10 cellular contexts compared by ENCODE assay signal in genomic region chr19:18300930-18301717, GRCh38. TPM values are rescaled to one million over a fixed set of nuclear protein-coding genes. Genes with fewer than 3 reads are reported as not detected.
DNase-seq lines count a peak whose midpoint lies in the region; ATAC-seq, FAIRE-seq and TF ChIP-seq lines count a peak whose summit lies in the region.
"Had no signal": no experiment of that assay in that cellular context is flagged by ENCODE, and none has a peak within 500 bp of the region (broad histone marks: within the 10 kb centered on the region; RNA-seq: fewer than 3 reads in every experiment).

No MANE protein-coding gene starts in this region.

- H3K9me3 Mint-ChIP-seq in activated CD8-positive, alpha-beta memory T cell treated with anti-CD3 and anti-CD28 coated beads, Interleukin-2, amount 10 ng/mL, durations not matched to agents 7 days and 5 days (ENCODE audit: low read depth): no peaks in the 10 kb centered on the region

- POLR2A ChIA-PET in HepG2 (lab: Yijun Ruan, JAX): interaction anchor here (5.8 to 7.2 kb wide), 3 partner anchors 9 to 21 kb away, joined by 51 to 251 read pairs (median 187); partner anchors contain the start of genes JUND and LSM4

- no peak for TF ChIP-seq RAD21 in HepG2 (CRISPR knock-in tag; IDR thresholded peaks at IDR 0.05)

- CTCF ChIA-PET in activated CD8-positive, alpha-beta memory T cell treated with anti-CD3 and anti-CD28 coated beads, Interleukin-2, amount 10 ng/mL, durations not matched to agents 7 days and 5 days (lab: Charles Lee): interaction anchor here (0.6 to 5.8 kb wide), 4 partner anchors 12 to 27 kb away, joined by 3 to 229 read pairs (median 4); partner anchors contain the start of genes JUND and LSM4
- CTCF ChIA-PET in HepG2 (lab: Yijun Ruan, JAX; ENCODE audit: low intra/inter-chr PET ratio, low total read pairs): no interaction called here

- H4K20me1 ChIP-seq in HepG2 (ENCODE audit: insufficient read depth, low read length): no peaks in the 10 kb centered on the region

- intact Hi-C loops in HepG2 (cut with micrococcal nuclease; ENCODE audit: unreplicated experiment): loop anchor here (1.0 kb wide), 1 partner anchor 19 kb away; no protein-coding TSS in a partner anchor

- FAIRE-seq in HepG2 (lab: Jason Lieb, UNC) (peak; percentile 60), urothelium cell line (lab: Jason Lieb, UNC) (no peak)
- FAIRE-seq: islet of Langerhans had no signal

- TF ChIP-seq EP300 in HepG2 (IDR thresholded peaks at IDR 0.05; ENCODE audit: low read depth in 2 of 2, low read length in 2 of 2) (no peak), HepG2 (CRISPR knock-in tag; IDR thresholded peaks at IDR 0.05; ENCODE audit: borderline replicate concordance) (no peak)

- 16% methylated on average over 15 of the region's 18 CpGs for WGBS in HepG2 (ENCODE audit: low lambda C conversion rate)

- no peak for DNase-seq in activated CD8-positive, alpha-beta memory T cell treated with anti-CD3 and anti-CD28 coated beads, Interleukin-2, amount 10 ng/mL, durations not matched to agents 7 days and 5 days
- no peak for DNase-seq in activated CD8-positive, alpha-beta memory T cell treated with anti-CD3 and anti-CD28 coated beads for 24 hours
- DNase-seq in cardiac fibroblast (ENCODE audit: low read depth in 2 of 2): peak; percentile 65 to 80
- no peak for DNase-seq in HepG2 (ENCODE audit: low spot score)
- peak; percentile 34 for DNase-seq in urothelium cell line (ENCODE audit: low spot score)
- no peak for DNase-seq in HAP-1 (ENCODE audit: low spot score in 2 of 2)
- no peak for DNase-seq in NCI-H69 (lab: John Stamatoyannopoulos, UW)
- DNase-seq in activated CD4-positive, CD25-positive, alpha-beta regulatory T cell treated with anti-CD3 and anti-CD28 coated beads, Interleukin-2, amount 50 U/mL, for 72 hours: no peak

- H3K36me3 ChIP-seq in HepG2 (replicated peaks in 1 of 2; ENCODE audit: control insufficient read depth in 1 of 2, insufficient read depth in 2 of 2, low read length in 2 of 2) (no peaks in the 10 kb centered on the region), HAP-1 (replicated peaks) (no peaks in the 10 kb centered on the region)

- H3K36me3 Mint-ChIP-seq in activated CD8-positive, alpha-beta memory T cell treated with anti-CD3 and anti-CD28 coated beads, Interleukin-2, amount 10 ng/mL, durations not matched to agents 7 days and 5 days: peaks cover 29% of the 10 kb centered on the region

- H2AFZ ChIP-seq in HepG2 (ENCODE audit: low read length): no peak overlapping the region

- no peaks in the 10 kb centered on the region for H3K79me2 ChIP-seq in HepG2 (ENCODE audit: insufficient read depth, low read length)

- H3K27me3 ChIP-seq in HepG2 (ENCODE audit: control insufficient read depth in 1 of 2, insufficient read depth in 2 of 2, low read length in 2 of 2) (no peaks in the 10 kb centered on the region), HAP-1 (ENCODE audit: low read depth) (no peaks in the 10 kb centered on the region)

- H3K4me3 ChIP-seq in cardiac fibroblast (replicated peaks in 1 of 2; ENCODE audit: low read depth in 2 of 2, low read length in 2 of 2) (no peak overlapping the region), HepG2 (replicated peaks in 1 of 3; ENCODE audit: insufficient read depth in 1 of 3, low read depth in 2 of 3, low read length in 3 of 3) (no peak overlapping the region), HAP-1 (no peak overlapping the region)

- H3K27ac ChIP-seq in HepG2 (ENCODE audit: extremely low read length, insufficient read depth, low read length): no peak overlapping the region
- H3K27ac ChIP-seq: VCaP had no signal

- peaks cover 60% of the 10 kb centered on the region for H3K4me1 ChIP-seq in HepG2 (ENCODE audit: insufficient read depth, low read length)
- H3K4me1 ChIP-seq in HAP-1: peaks cover 11% of the 10 kb centered on the region

- in situ Hi-C loops in HepG2 (cut with HindIII; ENCODE audit: extremely low pct_ligation_motif_present, low pct_unique_long_range_greater_than_20kb): no loop called here
- in situ Hi-C loops in HAP-1 (cut with MboI; ENCODE audit: low sequenced_read_pairs): no loop called here

- H3K4me3 Mint-ChIP-seq in activated CD8-positive, alpha-beta memory T cell treated with anti-CD3 and anti-CD28 coated beads, Interleukin-2, amount 10 ng/mL, durations not matched to agents 7 days and 5 days: peak overlapping the region; percentile 17

- no peak overlapping the region for H3K9ac ChIP-seq in HepG2 (ENCODE audit: insufficient read depth, low read depth, low read length)

- no peak for TF ChIP-seq POLR2A in HepG2 (IDR thresholded peaks at IDR 0.05; ENCODE audit: insufficient read depth in 1 of 2, low read depth in 2 of 2, low read length in 2 of 2)

- BruUV-seq in HepG2 (replicated peaks; lab: Mats Ljungman, UMichigan): no TSS peak

- peaks cover 42% of the 10 kb centered on the region for H3K4me1 Mint-ChIP-seq in activated CD8-positive, alpha-beta memory T cell treated with anti-CD3 and anti-CD28 coated beads, Interleukin-2, amount 10 ng/mL, durations not matched to agents 7 days and 5 days

- H3K4me2 ChIP-seq in HepG2 (ENCODE audit: low read depth, low read length): no peak overlapping the region

- no peak for ATAC-seq in activated CD8-positive, alpha-beta memory T cell treated with anti-CD3 and anti-CD28 coated beads, Interleukin-2, amount 10 ng/mL, durations not matched to agents 7 days and 5 days
- ATAC-seq in HepG2: peak; percentile 50

- no peaks in the 10 kb centered on the region for H3K27me3 Mint-ChIP-seq in activated CD8-positive, alpha-beta memory T cell treated with anti-CD3 and anti-CD28 coated beads, Interleukin-2, amount 10 ng/mL, durations not matched to agents 7 days and 5 days

- no peaks in the 10 kb centered on the region for H3K9me3 ChIP-seq in HepG2 (ENCODE audit: low read length)
- H3K9me3 ChIP-seq in HAP-1: no peaks in the 10 kb centered on the region

- TF ChIP-seq CTCF in cardiac fibroblast (IDR thresholded peaks at IDR 0.05; ENCODE audit: low read depth, low read length) (no peak), HepG2 (CRISPR knock-in tag; IDR thresholded peaks at IDR 0.05) (peak; percentile 24; the same call in 1 of the 2 replicates)

- peak overlapping the region; percentile 71 for H3K27ac Mint-ChIP-seq in activated CD8-positive, alpha-beta memory T cell treated with anti-CD3 and anti-CD28 coated beads, Interleukin-2, amount 10 ng/mL, durations not matched to agents 7 days and 5 days

RNA-seq across cellular contexts. Expression of gene JUND, which starts 19.7 kb away (rescaled TPM):
- 100 to 1,000 TPM; 498 to 501 TPM for total RNA-seq in activated CD8-positive, alpha-beta memory T cell treated with anti-CD3 and anti-CD28 coated beads, Interleukin-2, amount 10 ng/mL, durations not matched to agents 7 days and 5 days
- 31.8 and 41.2 TPM in 2 replicates for total RNA-seq in HepG2 (2016; rRNA removed; fragmentation: Illumina TruSeq; extraction: Trizol)
- 36.4 and 41.0 TPM in 2 replicates for total RNA-seq in HepG2 (2016; cell fraction: cytosol; rRNA removed; fragmentation: Illumina TruSeq; extraction: Trizol; ENCODE audit: low read depth)
- 30.0 and 40.6 TPM in 2 replicates for total RNA-seq in HepG2 (2016; cell fraction: insoluble cytoplasmic fraction; rRNA removed; fragmentation: Illumina TruSeq; extraction: Trizol)
- total RNA-seq in HepG2 (2016; cell fraction: membrane; rRNA removed; fragmentation: Illumina TruSeq; extraction: Trizol): 68.5 and 98.0 TPM in 2 replicates
- 23.4 and 45.2 TPM in 2 replicates for total RNA-seq in HepG2 (2016; cell fraction: nucleus; rRNA removed; fragmentation: Illumina TruSeq; extraction: Trizol)
- polyA plus RNA-seq in HepG2 (2011; rRNA removed): 59.8 and 124 TPM in 2 replicates
- 93.9 and 178 TPM in 2 replicates for polyA plus RNA-seq in HepG2 (2011; cell fraction: cytosol; rRNA removed)
- polyA plus RNA-seq in HepG2 (2011; cell fraction: nucleus; rRNA removed): 129 and 136 TPM in 2 replicates
- polyA plus RNA-seq in HepG2 (2012): 44.0 and 66.6 TPM in 2 replicates
- polyA plus RNA-seq in HepG2 (2016; cell fraction: cytosol; fragmentation: Illumina TruSeq; extraction: Trizol; ENCODE audit: low read depth): 85.1 and 91.8 TPM in 2 replicates
- 74.4 and 76.0 TPM in 2 replicates for polyA plus RNA-seq in HepG2 (2016; cell fraction: insoluble cytoplasmic fraction; fragmentation: Illumina TruSeq; extraction: Trizol; ENCODE audit: low read depth)
- 131 and 149 TPM in 2 replicates for polyA plus RNA-seq in HepG2 (2016; cell fraction: membrane; fragmentation: Illumina TruSeq; extraction: Trizol; ENCODE audit: low read depth)
- polyA plus RNA-seq in HepG2 (2016; cell fraction: nucleus; fragmentation: Illumina TruSeq; extraction: Trizol; ENCODE audit: insufficient read depth, low read depth): 77.1 and 84.7 TPM in 2 replicates
- 49.7 and 194 TPM in 2 replicates for polyA minus RNA-seq in HepG2 (2011; rRNA and poly(A)+ RNA removed; ENCODE audit: low replicate concordance)
- 164 and 168 TPM in 2 replicates for polyA minus RNA-seq in HepG2 (2011; cell fraction: cytosol; rRNA and poly(A)+ RNA removed)
- 60.5 and 91.9 TPM in 2 replicates for polyA minus RNA-seq in HepG2 (2011; cell fraction: nucleus; rRNA and poly(A)+ RNA removed)

RNA-seq across cellular contexts. Expression of gene LSM4, which starts 21.8 kb away (rescaled TPM):
- 100 to 1,000 TPM; 209 to 236 TPM for total RNA-seq in activated CD8-positive, alpha-beta memory T cell treated with anti-CD3 and anti-CD28 coated beads, Interleukin-2, amount 10 ng/mL, durations not matched to agents 7 days and 5 days
- total RNA-seq in HepG2 (2016; rRNA removed; fragmentation: Illumina TruSeq; extraction: Trizol): 166 and 188 TPM in 2 replicates
- 129 and 159 TPM in 2 replicates for total RNA-seq in HepG2 (2016; cell fraction: cytosol; rRNA removed; fragmentation: Illumina TruSeq; extraction: Trizol; ENCODE audit: low read depth)
- total RNA-seq in HepG2 (2016; cell fraction: insoluble cytoplasmic fraction; rRNA removed; fragmentation: Illumina TruSeq; extraction: Trizol): 185 and 208 TPM in 2 replicates
- 248 and 299 TPM in 2 replicates for total RNA-seq in HepG2 (2016; cell fraction: membrane; rRNA removed; fragmentation: Illumina TruSeq; extraction: Trizol)
- 62.8 and 69.8 TPM in 2 replicates for total RNA-seq in HepG2 (2016; cell fraction: nucleus; rRNA removed; fragmentation: Illumina TruSeq; extraction: Trizol)
- polyA plus RNA-seq in HepG2 (2011; rRNA removed): 65.8 and 66.8 TPM in 2 replicates
- polyA plus RNA-seq in HepG2 (2011; cell fraction: cytosol; rRNA removed): 97.1 and 133 TPM in 2 replicates
- 51.8 and 54.0 TPM in 2 replicates for polyA plus RNA-seq in HepG2 (2011; cell fraction: nucleus; rRNA removed)
- 62.7 and 78.9 TPM in 2 replicates for polyA plus RNA-seq in HepG2 (2012)
- polyA plus RNA-seq in HepG2 (2016; cell fraction: cytosol; fragmentation: Illumina TruSeq; extraction: Trizol; ENCODE audit: low read depth): 166 and 238 TPM in 2 replicates
- 205 and 220 TPM in 2 replicates for polyA plus RNA-seq in HepG2 (2016; cell fraction: insoluble cytoplasmic fraction; fragmentation: Illumina TruSeq; extraction: Trizol; ENCODE audit: low read depth)
- polyA plus RNA-seq in HepG2 (2016; cell fraction: membrane; fragmentation: Illumina TruSeq; extraction: Trizol; ENCODE audit: low read depth): 217 and 267 TPM in 2 replicates
- 105 and 120 TPM in 2 replicates for polyA plus RNA-seq in HepG2 (2016; cell fraction: nucleus; fragmentation: Illumina TruSeq; extraction: Trizol; ENCODE audit: insufficient read depth, low read depth)
- polyA minus RNA-seq in HepG2 (2011; rRNA and poly(A)+ RNA removed; ENCODE audit: low replicate concordance): 40.8 and 88.8 TPM in 2 replicates
- 24.9 and 32.6 TPM in 2 replicates for polyA minus RNA-seq in HepG2 (2011; cell fraction: cytosol; rRNA and poly(A)+ RNA removed)
- 13.4 and 14.2 TPM in 2 replicates for polyA minus RNA-seq in HepG2 (2011; cell fraction: nucleus; rRNA and poly(A)+ RNA removed)

RNA-seq across cellular contexts. Expression of gene IQCN, which starts 26.9 kb away (rescaled TPM):
- 1 to 10 TPM; 2.2 to 3.1 TPM for total RNA-seq in activated CD8-positive, alpha-beta memory T cell treated with anti-CD3 and anti-CD28 coated beads, Interleukin-2, amount 10 ng/mL, durations not matched to agents 7 days and 5 days
- total RNA-seq in HepG2 (2016; rRNA removed; fragmentation: Illumina TruSeq; extraction: Trizol): 0.04 and 0.07 TPM in 2 replicates
- not detected in 2 replicates for total RNA-seq in HepG2 (2016; cell fraction: cytosol; rRNA removed; fragmentation: Illumina TruSeq; extraction: Trizol; ENCODE audit: low read depth)
- 0.04 TPM in 1 of 2 replicates, not detected in the other for total RNA-seq in HepG2 (2016; cell fraction: insoluble cytoplasmic fraction; rRNA removed; fragmentation: Illumina TruSeq; extraction: Trizol)
- not detected in 2 replicates for total RNA-seq in HepG2 (2016; cell fraction: membrane; rRNA removed; fragmentation: Illumina TruSeq; extraction: Trizol)
- total RNA-seq in HepG2 (2016; cell fraction: nucleus; rRNA removed; fragmentation: Illumina TruSeq; extraction: Trizol): 0.13 TPM in 1 of 2 replicates, not detected in the other
- 0.14 and 0.18 TPM in 2 replicates for polyA plus RNA-seq in HepG2 (2011; rRNA removed)
- 0.03 and 0.04 TPM in 2 replicates for polyA plus RNA-seq in HepG2 (2011; cell fraction: cytosol; rRNA removed)
- polyA plus RNA-seq in HepG2 (2011; cell fraction: nucleus; rRNA removed): 1.3 and 1.5 TPM in 2 replicates
- 0.13 TPM in 2 replicates for polyA plus RNA-seq in HepG2 (2012)
- polyA plus RNA-seq in HepG2 (2016; cell fraction: cytosol; fragmentation: Illumina TruSeq; extraction: Trizol; ENCODE audit: low read depth): not detected in 2 replicates
- not detected in 2 replicates for polyA plus RNA-seq in HepG2 (2016; cell fraction: insoluble cytoplasmic fraction; fragmentation: Illumina TruSeq; extraction: Trizol; ENCODE audit: low read depth)
- not detected in 2 replicates for polyA plus RNA-seq in HepG2 (2016; cell fraction: membrane; fragmentation: Illumina TruSeq; extraction: Trizol; ENCODE audit: low read depth)
- polyA plus RNA-seq in HepG2 (2016; cell fraction: nucleus; fragmentation: Illumina TruSeq; extraction: Trizol; ENCODE audit: insufficient read depth, low read depth): 0.25 and 0.49 TPM in 2 replicates
- polyA minus RNA-seq in HepG2 (2011; rRNA and poly(A)+ RNA removed; ENCODE audit: low replicate concordance): 0.26 and 0.91 TPM in 2 replicates
- 0.53 TPM in 1 of 2 replicates, not detected in the other for polyA minus RNA-seq in HepG2 (2011; cell fraction: cytosol; rRNA and poly(A)+ RNA removed)
- polyA minus RNA-seq in HepG2 (2011; cell fraction: nucleus; rRNA and poly(A)+ RNA removed): 0.52 and 0.62 TPM in 2 replicates

RNA-seq across cellular contexts. Expression of gene PGPEP1, which starts 39.3 kb away (rescaled TPM):
- total RNA-seq in activated CD8-positive, alpha-beta memory T cell treated with anti-CD3 and anti-CD28 coated beads, Interleukin-2, amount 10 ng/mL, durations not matched to agents 7 days and 5 days: 10 to 100 TPM; 35.5 to 44.7 TPM
- 56.6 and 57.7 TPM in 2 replicates for total RNA-seq in HepG2 (2016; rRNA removed; fragmentation: Illumina TruSeq; extraction: Trizol)
- 13.1 and 14.4 TPM in 2 replicates for total RNA-seq in HepG2 (2016; cell fraction: cytosol; rRNA removed; fragmentation: Illumina TruSeq; extraction: Trizol; ENCODE audit: low read depth)
- total RNA-seq in HepG2 (2016; cell fraction: insoluble cytoplasmic fraction; rRNA removed; fragmentation: Illumina TruSeq; extraction: Trizol): 51.1 and 64.9 TPM in 2 replicates
- total RNA-seq in HepG2 (2016; cell fraction: membrane; rRNA removed; fragmentation: Illumina TruSeq; extraction: Trizol): 36.0 and 36.7 TPM in 2 replicates
- 30.3 and 33.5 TPM in 2 replicates for total RNA-seq in HepG2 (2016; cell fraction: nucleus; rRNA removed; fragmentation: Illumina TruSeq; extraction: Trizol)
- polyA plus RNA-seq in HepG2 (2011; rRNA removed): 53.1 and 64.3 TPM in 2 replicates
- 37.2 and 38.6 TPM in 2 replicates for polyA plus RNA-seq in HepG2 (2011; cell fraction: cytosol; rRNA removed)
- 97.0 and 102 TPM in 2 replicates for polyA plus RNA-seq in HepG2 (2011; cell fraction: nucleus; rRNA removed)
- 26.8 and 28.6 TPM in 2 replicates for polyA plus RNA-seq in HepG2 (2012)
- 15.6 and 16.2 TPM in 2 replicates for polyA plus RNA-seq in HepG2 (2016; cell fraction: cytosol; fragmentation: Illumina TruSeq; extraction: Trizol; ENCODE audit: low read depth)
- 40.6 and 44.1 TPM in 2 replicates for polyA plus RNA-seq in HepG2 (2016; cell fraction: insoluble cytoplasmic fraction; fragmentation: Illumina TruSeq; extraction: Trizol; ENCODE audit: low read depth)
- 22.8 and 23.5 TPM in 2 replicates for polyA plus RNA-seq in HepG2 (2016; cell fraction: membrane; fragmentation: Illumina TruSeq; extraction: Trizol; ENCODE audit: low read depth)
- 51.1 and 66.5 TPM in 2 replicates for polyA plus RNA-seq in HepG2 (2016; cell fraction: nucleus; fragmentation: Illumina TruSeq; extraction: Trizol; ENCODE audit: insufficient read depth, low read depth)
- 22.4 and 187 TPM in 2 replicates for polyA minus RNA-seq in HepG2 (2011; rRNA and poly(A)+ RNA removed; ENCODE audit: low replicate concordance)
- polyA minus RNA-seq in HepG2 (2011; cell fraction: cytosol; rRNA and poly(A)+ RNA removed): 44.1 and 52.6 TPM in 2 replicates
- polyA minus RNA-seq in HepG2 (2011; cell fraction: nucleus; rRNA and poly(A)+ RNA removed): 46.4 and 57.7 TPM in 2 replicates

Comparison
In these comparisons a context has a peak if more than half of its experiments do, and no peak if none do; other contexts are left out.
1. DNase-seq: peak in cardiac fibroblast (2 of 2) and urothelium cell line (single experiment); none in activated CD8-positive, alpha-beta memory T cell treated with anti-CD3 and anti-CD28 coated beads, Interleukin-2, amount 10 ng/mL, durations not matched to agents 7 days and 5 days (single experiment), activated CD8-positive, alpha-beta memory T cell treated with anti-CD3 and anti-CD28 coated beads for 24 hours (single experiment), HepG2 (single experiment), HAP-1 (0 of 2), NCI-H69 (single experiment) and activated CD4-positive, CD25-positive, alpha-beta regulatory T cell treated with anti-CD3 and anti-CD28 coated beads, Interleukin-2, amount 50 U/mL, for 72 hours (single experiment).
2. RNA of gene JUND, which starts 19.7 kb away (total RNA-seq): 498 to 501 TPM in activated CD8-positive, alpha-beta memory T cell treated with anti-CD3 and anti-CD28 coated beads, Interleukin-2, amount 10 ng/mL, durations not matched to agents 7 days and 5 days; 23.4 to 98.0 TPM in HepG2; every median in the first group is over 4 times any median in the second.